12 cellular contexts compared by ENCODE assay signal in genomic region chr7:151506901-151507382, GRCh38. TPM values are rescaled to one million over a fixed set of nuclear protein-coding genes. Genes with fewer than 3 reads are reported as not detected.
DNase-seq lines count a peak whose midpoint lies in the region; TF ChIP-seq lines count a peak whose summit lies in the region.
"Had no signal": no experiment of that assay in that cellular context is flagged by ENCODE, and none has a peak within 500 bp of the region (broad histone marks: within the 10 kb centered on the region; RNA-seq: fewer than 3 reads in every experiment).

No MANE protein-coding gene starts in this region.

- H3K27me3 ChIP-seq in GM06990 (replicated peaks; ENCODE audit: control insufficient read depth, insufficient read depth, low read length) (no peaks in the 10 kb centered on the region), endodermal cell (ENCODE audit: control insufficient read depth, insufficient read depth, low read length, poor library complexity, severe bottlenecking) (no peaks in the 10 kb centered on the region)

- no peaks in the 10 kb centered on the region for H3K9me3 ChIP-seq in endodermal cell (ENCODE audit: control insufficient read depth, low read length)

- H3K4me3 Mint-ChIP-seq in endodermal cell: no peak overlapping the region
- no peak overlapping the region for H3K4me3 Mint-ChIP-seq in osteocyte (ENCODE audit: unreplicated experiment)
- H3K4me3 Mint-ChIP-seq: activated T-cell treated with anti-CD3 and anti-CD28 coated beads, Interleukin-2, amount 50 U/mL, for 24 hours; central memory CD8-positive, alpha-beta T cell had no signal

- H3K36me3 ChIP-seq in GM06990 (ENCODE audit: control insufficient read depth, insufficient read depth, low read length) (no peaks in the 10 kb centered on the region), endodermal cell (ENCODE audit: control insufficient read depth, insufficient read depth, low read length) (no peaks in the 10 kb centered on the region)

- H3K9ac ChIP-seq in endodermal cell (ENCODE audit: extremely low read depth, low read length, poor library complexity, severe bottlenecking): no peak overlapping the region

- H3K4me1 Mint-ChIP-seq in endodermal cell (peaks cover 31% of the 10 kb centered on the region), osteocyte (ENCODE audit: unreplicated experiment) (peaks cover 43% of the 10 kb centered on the region)

- TF ChIP-seq CTCF in GM06990 (IDR thresholded peaks at IDR 0.05; ENCODE audit: insufficient read depth, low read length, poor library complexity, severe bottlenecking) (peak; percentile 16), endodermal cell (conservative IDR thresholded peaks at IDR 0.05) (peak; percentile 61), osteocyte (IDR thresholded peaks at IDR 0.05) (peak; percentile 11)

- no peaks in the 10 kb centered on the region for H3K4me1 ChIP-seq in endodermal cell (ENCODE audit: control insufficient read depth, insufficient read depth, low read length)

- no peak overlapping the region for H3K4me3 ChIP-seq in GM06990 (replicated peaks; ENCODE audit: low read depth, low read length)
- no peak overlapping the region for H3K4me3 ChIP-seq in endodermal cell (ENCODE audit: low read length)

- H3K27ac Mint-ChIP-seq in endodermal cell: no peak overlapping the region
- peak overlapping the region; percentile 60 for H3K27ac Mint-ChIP-seq in osteocyte (ENCODE audit: unreplicated experiment)
- H3K27ac Mint-ChIP-seq: activated T-cell treated with anti-CD3 and anti-CD28 coated beads, Interleukin-2, amount 50 U/mL, for 24 hours had no signal

- DNase-seq in GM06990 (ENCODE audit: extremely low read depth, insufficient read length) (no peak), NCI-H524 treated with DMSO at 0.1 percent for 48 hours (lab: John Stamatoyannopoulos, UW) (peak; percentile 69), endodermal cell (no peak), osteocyte (ENCODE audit: extremely low spot score, unreplicated experiment) (no peak), EL (no peak)
- DNase-seq in stimulated activated CD4-positive, alpha-beta T cell treated with anti-CD3 and anti-CD28 coated beads, Interleukin-2, amount 100 ng/mL, for 48 hours: no peak
- DNase-seq in stimulated activated CD8-positive, alpha-beta memory T cell treated with anti-CD3 and anti-CD28 coated beads, Interleukin-4, amount 100 ng/mL, for 48 hours: no peak
- DNase-seq: activated T-cell treated with anti-CD3 and anti-CD28 coated beads, Interleukin-2, amount 50 U/mL, for 24 hours; GOT3; NK-92 treated with Interleukin-12 subunit alpha and Interleukin-12 subunit beta, amount 100 ng/mL, for 24 hours; small intestine had no signal

- 74 to 78% methylated on average over 2 to 4 of the region's 5 CpGs for WGBS in endodermal cell (ENCODE audit: insufficient coverage in 1 of 2, insufficient read length in 1 of 2), 2 experiments

- H3K27me3 Mint-ChIP-seq in endodermal cell (ENCODE audit: insufficient read depth) (no peaks in the 10 kb centered on the region), osteocyte (ENCODE audit: unreplicated experiment) (no peaks in the 10 kb centered on the region)
- H3K27me3 Mint-ChIP-seq: activated T-cell treated with anti-CD3 and anti-CD28 coated beads, Interleukin-2, amount 50 U/mL, for 24 hours; central memory CD8-positive, alpha-beta T cell had no signal

- H3K9me3 Mint-ChIP-seq in endodermal cell (no peaks in the 10 kb centered on the region), osteocyte (ENCODE audit: unreplicated experiment) (no peaks in the 10 kb centered on the region)
- H3K9me3 Mint-ChIP-seq: activated T-cell treated with anti-CD3 and anti-CD28 coated beads, Interleukin-2, amount 50 U/mL, for 24 hours; central memory CD8-positive, alpha-beta T cell had no signal

- peaks cover 2% of the 10 kb centered on the region for H3K36me3 Mint-ChIP-seq in endodermal cell (ENCODE audit: low read depth)
- no peaks in the 10 kb centered on the region for H3K36me3 Mint-ChIP-seq in osteocyte (ENCODE audit: unreplicated experiment)

- no peak overlapping the region for H3K27ac ChIP-seq in endodermal cell (ENCODE audit: low read depth, low read length)

RNA-seq across cellular contexts. Expression of gene RHEB, which starts 12.8 kb away (rescaled TPM):
- 100 to 1,000 TPM; 108 to 113 TPM for total RNA-seq in endodermal cell
- polyA plus RNA-seq in endodermal cell (2013, experiment 1 of 2): 119 TPM
- 115 TPM for polyA plus RNA-seq in endodermal cell (2013, experiment 2 of 2)
- total RNA-seq in osteocyte: 97.2 and 97.7 TPM in 2 replicates

Comparison
In these comparisons a context has a peak if more than half of its experiments do, and no peak if none do; other contexts are left out.
1. CTCF ChIP-seq: peak in every context shown above with its lines; median percentile 61 in endodermal cell; 16 in GM06990; 11 in osteocyte.